ENCODE assay signal across 23 cellular contexts in the genomic region with DNA sequence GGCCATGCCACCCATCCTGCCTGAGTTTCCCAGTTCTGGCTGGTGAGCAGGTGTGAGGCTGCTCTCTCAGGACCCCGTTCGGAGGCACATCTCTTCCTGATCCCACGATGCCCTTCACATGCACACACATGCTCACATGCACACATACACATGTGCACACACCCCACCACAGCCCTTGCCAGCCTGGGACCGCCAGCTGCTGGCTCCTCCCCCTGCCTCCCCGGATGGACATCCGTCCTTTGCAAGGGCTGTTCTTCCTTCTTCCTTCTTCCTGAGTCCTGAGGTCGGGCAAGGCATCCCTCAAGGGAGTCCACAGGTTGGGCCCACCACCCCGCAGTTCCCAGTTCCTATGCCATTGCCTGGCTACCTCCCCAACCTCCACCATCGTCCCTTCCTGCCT. TPM values are rescaled to one million over a fixed set of nuclear protein-coding genes. Genes with fewer than 3 reads are reported as not detected.
DNase-seq lines count a peak whose midpoint lies in the region; ATAC-seq and TF ChIP-seq lines count a peak whose summit lies in the region.
"Had no signal": no experiment of that assay in that cellular context is flagged by ENCODE, and none has a peak within 500 bp of the region (broad histone marks: within the 10 kb centered on the region; RNA-seq: fewer than 3 reads in every experiment).

No MANE protein-coding gene starts in this region.

- H3K9me3 Mint-ChIP-seq in CD4-positive, alpha-beta T cell: no peaks in the 10 kb centered on the region
- H3K9me3 Mint-ChIP-seq in central memory CD8-positive, alpha-beta T cell: no peaks in the 10 kb centered on the region
- H3K9me3 Mint-ChIP-seq in naive thymus-derived CD8-positive, alpha-beta T cell: no peaks in the 10 kb centered on the region
- H3K9me3 Mint-ChIP-seq: CD8-positive, alpha-beta T cell had no signal

- DNase-seq in Right ventricle myocardium inferior (ENCODE audit: missing footprints) (peak; percentile 46), heart left ventricle (no peak), NCI-H1092 (lab: John Stamatoyannopoulos, UW) (no peak), Ammon's horn (ENCODE audit: low spot score) (no peak)
- DNase-seq in CD4-positive, alpha-beta T cell: no peak
- no peak for DNase-seq in central memory CD8-positive, alpha-beta T cell (ENCODE audit: low spot score in 2 of 2)
- no peak for DNase-seq in naive thymus-derived CD8-positive, alpha-beta T cell
- no peak for DNase-seq in activated CD8-positive, alpha-beta memory T cell treated with anti-CD3 and anti-CD28 coated beads, Interleukin-2, amount 50 U/mL, for 48 hours
- DNase-seq: BE2C; Calu3; CD8-positive, alpha-beta T cell; DMS153; HCEC 1CT; NCI-H1105 treated with DMSO at 0.1 percent for 48 hours; NCI-H2029 treated with DMSO at 0.1 percent for 48 hours; NCI-H226; NCI-H510A treated with DMSO at 0.1 percent for 48 hours; NCI-H748 treated with DMSO at 0.1 percent for 48 hours; PC-9; RPMI8226 had no signal

- peaks cover 5 to 52% (median 22%) of the 10 kb centered on the region in 12 donors for H3K4me1 ChIP-seq in heart left ventricle
- H3K4me1 ChIP-seq: BE2C had no signal

- H3K36me3 Mint-ChIP-seq in CD4-positive, alpha-beta T cell (ENCODE audit: low read depth): no peaks in the 10 kb centered on the region
- H3K36me3 Mint-ChIP-seq in central memory CD8-positive, alpha-beta T cell (ENCODE audit: insufficient read depth): peaks cover 7% of the 10 kb centered on the region
- H3K36me3 Mint-ChIP-seq in naive thymus-derived CD8-positive, alpha-beta T cell: no peaks in the 10 kb centered on the region
- H3K36me3 Mint-ChIP-seq: CD8-positive, alpha-beta T cell had no signal

- H3K27ac Mint-ChIP-seq in CD4-positive, alpha-beta T cell: no peak overlapping the region
- peak overlapping the region; percentile 76 for H3K27ac Mint-ChIP-seq in central memory CD8-positive, alpha-beta T cell (ENCODE audit: low read depth)
- H3K27ac Mint-ChIP-seq in naive thymus-derived CD8-positive, alpha-beta T cell: peak overlapping the region in 7 of 10 donors; percentile 15 to 75 (median 60)
- H3K27ac Mint-ChIP-seq: CD8-positive, alpha-beta T cell; GM23338 had no signal

- H3K4me1 Mint-ChIP-seq in CD4-positive, alpha-beta T cell (ENCODE audit: low read depth): peaks cover 50% of the 10 kb centered on the region
- H3K4me1 Mint-ChIP-seq in central memory CD8-positive, alpha-beta T cell: peaks cover 46% of the 10 kb centered on the region
- H3K4me1 Mint-ChIP-seq in naive thymus-derived CD8-positive, alpha-beta T cell: peaks cover 32 to 57% (median 55%) of the 10 kb centered on the region in 4 donors

- H3K4me3 ChIP-seq in heart left ventricle: no peak overlapping the region
- H3K4me3 ChIP-seq: A549, GM23338, PC-9 had no signal

- POLR2A ChIA-PET in CD4-positive, alpha-beta T cell (lab: Charles Lee): interaction anchor here (1.1 to 1.3 kb wide), 2 partner anchors 11 to 363 kb away, joined by 3 read pairs; no protein-coding TSS in a partner anchor
- POLR2A ChIA-PET in naive thymus-derived CD8-positive, alpha-beta T cell (lab: Charles Lee): no interaction called here

- H3K9me3 ChIP-seq in heart left ventricle: no peaks in the 10 kb centered on the region
- H3K9me3 ChIP-seq in CD4-positive, alpha-beta T cell (ENCODE audit: control insufficient read depth, low read length): no peaks in the 10 kb centered on the region
- H3K9me3 ChIP-seq: A549, BE2C had no signal

- intact Hi-C loops in Right ventricle myocardium inferior (cut with DNase I): loop anchor here (10.0 kb wide), 2 partner anchors 591 to 701 kb away; a partner anchor contains a TSS
- intact Hi-C loops in heart left ventricle (cut with DNase I): loop anchor here in 4 of 10 donors (10.0 kb wide), 2 partner anchors 591 to 701 kb away; a partner anchor contains a TSS
- intact Hi-C loops in CD4-positive, alpha-beta T cell (cut with DNase I, micrococcal nuclease): loop anchor here in 1 of 2 experiments (10.0 kb wide), 2 partner anchors 701 to 1131 kb away; a partner anchor contains a TSS

- H3K27me3 ChIP-seq in heart left ventricle: no peaks in the 10 kb centered on the region
- no peaks in the 10 kb centered on the region for H3K27me3 ChIP-seq in CD4-positive, alpha-beta T cell (ENCODE audit: control insufficient read depth, insufficient read depth, low read length)
- H3K27me3 ChIP-seq: BE2C had no signal

- H3K4me3 Mint-ChIP-seq in CD4-positive, alpha-beta T cell: peak overlapping the region; percentile 54
- no peak overlapping the region for H3K4me3 Mint-ChIP-seq in central memory CD8-positive, alpha-beta T cell
- H3K4me3 Mint-ChIP-seq in naive thymus-derived CD8-positive, alpha-beta T cell: no peak overlapping the region
- H3K4me3 Mint-ChIP-seq: CD8-positive, alpha-beta T cell; GM23338 had no signal

- H3K27ac ChIP-seq in heart left ventricle: no peak overlapping the region
- H3K27ac ChIP-seq in CD4-positive, alpha-beta T cell (ENCODE audit: low read depth, low read length): no peak overlapping the region
- H3K27ac ChIP-seq: A549, HL-60, PC-9 had no signal

- ATAC-seq in Right ventricle myocardium inferior (no peak), heart left ventricle (no peak)
- no peak for ATAC-seq in CD4-positive, alpha-beta T cell (ENCODE audit: poor library complexity)
- ATAC-seq in central memory CD8-positive, alpha-beta T cell (replicated peaks; ENCODE audit: extremely low read depth, poor library complexity, severe bottlenecking): no peak
- ATAC-seq in naive thymus-derived CD8-positive, alpha-beta T cell: no peak
- ATAC-seq: A549; CD8-positive, alpha-beta T cell; GM23338 had no signal

- no peak for TF ChIP-seq POLR2A in heart left ventricle (IDR thresholded peaks at IDR 0.05)

- H3K36me3 ChIP-seq in heart left ventricle: no peaks in the 10 kb centered on the region
- H3K36me3 ChIP-seq: BE2C had no signal

- CTCF ChIA-PET in CD4-positive, alpha-beta T cell (lab: Charles Lee): interaction anchor here (0.9 kb wide), 1 partner anchor 363 kb away, joined by 3 read pairs; no protein-coding TSS in a partner anchor

- no peak for TF ChIP-seq CTCF in heart left ventricle (IDR thresholded peaks at IDR 0.05)
- no peak for TF ChIP-seq CTCF in CD4-positive, alpha-beta T cell (IDR thresholded peaks at IDR 0.05)

- H3K27me3 Mint-ChIP-seq in CD4-positive, alpha-beta T cell: no peaks in the 10 kb centered on the region
- H3K27me3 Mint-ChIP-seq in central memory CD8-positive, alpha-beta T cell: no peaks in the 10 kb centered on the region
- no peaks in the 10 kb centered on the region for H3K27me3 Mint-ChIP-seq in naive thymus-derived CD8-positive, alpha-beta T cell

- WGBS in heart left ventricle, 4 donors: 71 to 80% (median 74%) methylated on average over 9 of the region's 9 CpGs

RNA-seq across cellular contexts. Expression of a gene that starts 10.5 kb away (rescaled TPM):
- total RNA-seq in Right ventricle myocardium inferior (40.0 TPM), heart left ventricle (10 to 100 TPM; 18.8 to 39.1 (median 33.4) TPM)
- 10 to 100 TPM; 31.4 to 42.5 TPM for polyA plus RNA-seq in heart left ventricle
- 1 to 10 TPM; 1.9 to 2.5 TPM for total RNA-seq in CD4-positive, alpha-beta T cell
- total RNA-seq in naive thymus-derived CD8-positive, alpha-beta T cell: 1 to 10 TPM; 3.6 to 4.4 TPM
- under 1 TPM in 2 of 3 donors, not detected in 1; 0.27 to 0.34 TPM for polyA plus RNA-seq in naive thymus-derived CD8-positive, alpha-beta T cell

RNA-seq across cellular contexts. Expression of a gene that starts 33.2 kb away (rescaled TPM):
- total RNA-seq in Right ventricle myocardium inferior (0.65 TPM), heart left ventricle (1 to 10 TPM in 3 of 9 donors, under 1 TPM in 4, not detected in 2; 0.40 to 3.2 (median 0.93) TPM)
- 1 to 10 TPM; 1.5 to 9.2 TPM for polyA plus RNA-seq in heart left ventricle
- 1 to 10 TPM; 1.1 to 1.3 TPM for total RNA-seq in CD4-positive, alpha-beta T cell
- total RNA-seq in naive thymus-derived CD8-positive, alpha-beta T cell: under 1 TPM; 0.69 to 0.83 TPM
- polyA plus RNA-seq in naive thymus-derived CD8-positive, alpha-beta T cell: not detected
